ENCODE assay signal across 19 cellular contexts in genomic region chr4:48024522-48024921, GRCh38. TPM values are rescaled to one million over a fixed set of nuclear protein-coding genes. Genes with fewer than 3 reads are reported as not detected.
DNase-seq lines count a peak whose midpoint lies in the region; ATAC-seq and TF ChIP-seq lines count a peak whose summit lies in the region.
"Had no signal": no experiment of that assay in that cellular context is flagged by ENCODE, and none has a peak within 500 bp of the region (broad histone marks: within the 10 kb centered on the region; RNA-seq: fewer than 3 reads in every experiment).

No MANE protein-coding gene starts in this region.

- POLR2A ChIA-PET in RWPE1 (lab: Yijun Ruan, JAX; ENCODE audit: low non-redundant PET), result no interaction called here

- no peaks in the 10 kb centered on the region for H3K27me3 ChIP-seq in H7 (ENCODE audit: control insufficient read depth, insufficient read depth, low read length)
- H3K27me3 ChIP-seq: MG63, SJSA1 had no signal

- H3K4me1 Mint-ChIP-seq in activated T-cell treated with anti-CD3 and anti-CD28 coated beads, Interleukin-2, amount 50 U/mL, for 72 hours (ENCODE audit: low read depth), result peaks cover 44% of the 10 kb centered on the region

- H3K36me3 ChIP-seq in H7 (replicated peaks; ENCODE audit: control insufficient read depth, insufficient read depth, low read length), result peaks cover 3% of the 10 kb centered on the region; the same call in 1 of the 2 replicates
- H3K36me3 ChIP-seq: HAP-1, MG63, SJSA1 had no signal

- no peak for TF ChIP-seq CTCF in VCaP (conservative IDR thresholded peaks at IDR 0.05)
- no peak for TF ChIP-seq CTCF in RWPE1 (conservative IDR thresholded peaks at IDR 0.05; ENCODE audit: low read depth)

- peak overlapping the region; percentile 44 for H3K27ac Mint-ChIP-seq in activated T-cell treated with anti-CD3 and anti-CD28 coated beads, Interleukin-2, amount 50 U/mL, for 72 hours
- H3K27ac Mint-ChIP-seq: CD4-positive, alpha-beta memory T cell had no signal

- no peak overlapping the region for H3K4me3 ChIP-seq in H7 (ENCODE audit: insufficient read depth, low read depth, low read length)
- H3K4me3 ChIP-seq: HAP-1, MG63, PC-9, SJSA1 had no signal

- CTCF ChIA-PET in RWPE1 (lab: Yijun Ruan, JAX), result no interaction called here

- ATAC-seq in activated T-cell treated with anti-CD3 and anti-CD28 coated beads, Interleukin-2, amount 50 U/mL, for 72 hours (replicated peaks in 1 of 2), result no peak
- ATAC-seq in GM18498 (IDR thresholded peaks at IDR 0.05; ENCODE audit: unreplicated experiment), result no peak

- H3K36me3 Mint-ChIP-seq in activated T-cell treated with anti-CD3 and anti-CD28 coated beads, Interleukin-2, amount 50 U/mL, for 72 hours (ENCODE audit: insufficient read depth in 2 of 2), result peaks cover 0 to 6% of the 10 kb centered on the region in 2 donors
- H3K36me3 Mint-ChIP-seq: CD4-positive, alpha-beta memory T cell had no signal

- no peak for DNase-seq in activated T-cell treated with anti-CD3 and anti-CD28 coated beads, Interleukin-2, amount 50 U/mL, for 72 hours
- DNase-seq in activated T-cell treated with anti-CD3 and anti-CD28 coated beads for 4 hours (no peak), iris pigment epithelial cell (ENCODE audit: low read depth) (peak; percentile 6), DMS153 treated with DMSO at 0.1 percent for 48 hours (lab: John Stamatoyannopoulos, UW; ENCODE audit: unreplicated experiment) (no peak), H7 (no peak), RWPE1 (ENCODE audit: low spot score) (no peak)
- DNase-seq: CD4-positive, alpha-beta memory T cell; Karpas-422; NCI-H1105; NCI-H1694; PC-9 had no signal

- no peak overlapping the region for H3K4me3 Mint-ChIP-seq in activated T-cell treated with anti-CD3 and anti-CD28 coated beads, Interleukin-2, amount 50 U/mL, for 72 hours
- H3K4me3 Mint-ChIP-seq: CD4-positive, alpha-beta memory T cell had no signal

- peak overlapping the region; percentile 12 for H3K27ac ChIP-seq in VCaP
- no peak overlapping the region for H3K27ac ChIP-seq in RWPE1
- H3K27ac ChIP-seq: PC-9, SJSA1 had no signal

- H3K27me3 Mint-ChIP-seq in activated T-cell treated with anti-CD3 and anti-CD28 coated beads, Interleukin-2, amount 50 U/mL, for 72 hours (ENCODE audit: low read depth), result peaks cover 39% of the 10 kb centered on the region

- peaks cover 0 to 2% of the 10 kb centered on the region in 2 donors for H3K9me3 Mint-ChIP-seq in activated T-cell treated with anti-CD3 and anti-CD28 coated beads, Interleukin-2, amount 50 U/mL, for 72 hours

RNA-seq across cellular contexts. Expression of gene NIPAL1, which starts 8.0 kb away (rescaled TPM):
- total RNA-seq in activated T-cell treated with anti-CD3 and anti-CD28 coated beads, Interleukin-2, amount 50 U/mL, for 72 hours, result 1 to 10 TPM; 1.6 to 1.7 TPM
- total RNA-seq in H7 (2014; rRNA removed; shearing (Covaris generic)), result 1.7 and 2.5 TPM in 2 replicates

RNA-seq across cellular contexts. Expression of gene CNGA1, which starts 8.0 kb away (rescaled TPM):
- under 1 TPM in 1 of 2 donors, not detected in 1; 0.32 TPM for total RNA-seq in activated T-cell treated with anti-CD3 and anti-CD28 coated beads, Interleukin-2, amount 50 U/mL, for 72 hours
- total RNA-seq in H7 (2014; rRNA removed; shearing (Covaris generic)), result 0.10 and 0.18 TPM in 2 replicates
- total RNA-seq: A172; CD4-positive, alpha-beta memory T cell; HT1080; IMR-90; SJSA1 had no signal
